ENCODE assay signal across 8 cellular contexts in the genomic region with DNA sequence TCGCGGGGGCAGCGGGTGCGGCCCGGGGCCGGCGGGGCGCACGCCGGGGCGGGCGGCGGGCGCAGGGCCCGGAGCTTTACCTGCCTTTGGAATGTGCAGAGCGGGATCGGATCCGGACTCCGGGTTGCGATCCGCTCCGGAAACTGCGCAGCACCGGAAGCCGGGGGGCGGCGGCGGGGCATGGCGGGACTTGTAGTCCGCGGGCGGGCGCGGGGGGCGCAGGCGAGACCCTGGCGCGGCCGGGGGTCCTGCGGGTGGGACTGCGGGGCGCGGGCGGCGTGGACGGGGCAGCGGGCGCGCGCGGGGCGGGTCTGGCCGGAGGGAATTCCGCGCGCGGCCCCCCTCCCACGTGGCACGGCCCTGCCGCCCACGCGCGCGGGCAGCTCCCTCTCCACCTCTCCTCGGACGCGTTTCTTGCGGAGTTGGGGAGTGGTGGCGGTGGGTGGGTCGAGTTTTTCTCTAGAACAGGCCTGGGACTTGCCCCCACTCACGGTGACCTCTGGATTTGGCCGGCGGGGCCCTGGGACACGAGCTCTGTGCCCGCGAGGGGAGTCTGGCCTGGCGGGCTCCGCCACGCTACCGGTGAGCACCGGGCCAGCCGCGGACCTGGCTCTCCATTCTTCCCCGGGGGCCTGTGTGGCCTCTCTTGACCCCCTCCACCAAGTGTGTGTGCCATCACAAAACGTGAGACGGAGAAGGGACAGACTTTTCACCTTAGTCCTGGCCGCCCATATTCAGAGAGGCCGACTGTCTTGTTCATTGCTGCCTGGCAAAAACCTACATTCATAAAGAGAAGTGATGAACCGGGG. TPM values are rescaled to one million over a fixed set of nuclear protein-coding genes. Genes with fewer than 3 reads are reported as not detected.
DNase-seq lines count a peak whose midpoint lies in the region; ATAC-seq lines count a peak whose summit lies in the region.

PRDM15 (minus strand) TSS at position 155 of the 809 bp plus-strand sequence. CDS start 18,981 bp downstream, outside the sequence.

- POLR2A ChIA-PET in CD8-positive, alpha-beta memory T cell (lab: Charles Lee), result interaction anchor here (0.5 to 3.6 kb wide), 3 partner anchors 47 to 184 kb away, joined by 4 to 24 read pairs (median 9); no protein-coding TSS in a partner anchor

- no peaks in the 10 kb centered on the region for H3K9me3 Mint-ChIP-seq in CD8-positive, alpha-beta memory T cell

- peak; percentile 65 for ATAC-seq in GM19395 (IDR thresholded peaks at IDR 0.05; ENCODE audit: unreplicated experiment)

- H3K36me3 ChIP-seq in CD8-positive, alpha-beta memory T cell (ENCODE audit: insufficient read depth, low read length), result no peaks in the 10 kb centered on the region
- no peaks in the 10 kb centered on the region for H3K36me3 ChIP-seq in mucosa of stomach (ENCODE audit: control insufficient read depth, insufficient read depth, low read length)

- peak within 1 kb of the TSS; percentile 69 for H3K27ac ChIP-seq in CD8-positive, alpha-beta memory T cell (ENCODE audit: low read depth, low read length)
- peak within 1 kb of the TSS; percentile 62 for H3K27ac ChIP-seq in epithelial cell of prostate

- H3K4me3 Mint-ChIP-seq in CD8-positive, alpha-beta memory T cell, result peak within 1 kb of the TSS; percentile 86 to 94 (median 90)

- H3K4me1 ChIP-seq in CD8-positive, alpha-beta memory T cell (ENCODE audit: insufficient read depth, low read length), result peaks cover 21% of the 10 kb centered on the region
- peaks cover 7% of the 10 kb centered on the region for H3K4me1 ChIP-seq in mucosa of stomach (ENCODE audit: control insufficient read depth, insufficient read depth, low read length)

- H3K27me3 ChIP-seq in CD8-positive, alpha-beta memory T cell (ENCODE audit: insufficient read depth, low read length, poor library complexity, severe bottlenecking), result no peaks in the 10 kb centered on the region
- H3K27me3 ChIP-seq in mucosa of stomach (ENCODE audit: control insufficient read depth, insufficient read depth, low read length), result no peaks in the 10 kb centered on the region

- H3K27me3 Mint-ChIP-seq in CD8-positive, alpha-beta memory T cell, result no peaks in the 10 kb centered on the region

- peak within 1 kb of the TSS; percentile 86 for H3K9ac ChIP-seq in mucosa of stomach (ENCODE audit: low read length)

- CTCF ChIA-PET in CD8-positive, alpha-beta memory T cell (lab: Charles Lee), result interaction anchor here (1.0 to 1.4 kb wide), 4 partner anchors 16 to 228 kb away, joined by 3 to 8 read pairs (median 4); no protein-coding TSS in a partner anchor

- no peaks in the 10 kb centered on the region for H3K9me3 ChIP-seq in CD8-positive, alpha-beta memory T cell (ENCODE audit: low read length)
- no peaks in the 10 kb centered on the region for H3K9me3 ChIP-seq in mucosa of stomach (ENCODE audit: control insufficient read depth, low read length)

- peak within 1 kb of the TSS; percentile 87 to 96 (median 94) for H3K27ac Mint-ChIP-seq in CD8-positive, alpha-beta memory T cell

- DNase-seq in CD8-positive, alpha-beta memory T cell, result peak; percentile 69 to 84 (median 73)
- DNase-seq in HK-2 (ENCODE audit: unreplicated experiment), result peak; percentile 72
- peak; percentile 76 for DNase-seq in OCI-M2 (lab: John Stamatoyannopoulos, UW; ENCODE audit: unreplicated experiment)
- DNase-seq in activated T-cell treated with anti-CD3 and anti-CD28 coated beads for 4 hours, result peak; percentile 77
- DNase-seq in epithelial cell of prostate (ENCODE audit: low read depth, low spot score), result peak; percentile 44
- peak; percentile 90 for DNase-seq in stimulated activated CD8-positive, alpha-beta memory T cell treated with anti-CD3 and anti-CD28 coated beads, Interleukin-4, amount 100 ng/mL, for 48 hours

- H3K4me3 ChIP-seq in CD8-positive, alpha-beta memory T cell (ENCODE audit: low read length), result peak within 1 kb of the TSS; percentile 66
- peak within 1 kb of the TSS; percentile 91 for H3K4me3 ChIP-seq in mucosa of stomach (ENCODE audit: low read length)

- H3K4me1 Mint-ChIP-seq in CD8-positive, alpha-beta memory T cell, result peaks cover 21 to 34% (median 29%) of the 10 kb centered on the region in 3 donors

- H3K36me3 Mint-ChIP-seq in CD8-positive, alpha-beta memory T cell, result peaks cover 0 to 5% (median 0%) of the 10 kb centered on the region in 3 donors

RNA-seq across cellular contexts. Expression of gene PRDM15, which starts in this region (rescaled TPM):
- 10 to 100 TPM; 12.0 to 13.1 TPM for total RNA-seq in CD8-positive, alpha-beta memory T cell
- 2.2 TPM for polyA plus RNA-seq in CD8-positive, alpha-beta memory T cell

Comparison
In these comparisons a context has a peak if more than half of its experiments do, and no peak if none do; other contexts are left out.
1. Peak in every context shown above with its lines: DNase-seq, ATAC-seq, H3K4me3 ChIP-seq and H3K27ac ChIP-seq.